In the genomic region with DNA sequence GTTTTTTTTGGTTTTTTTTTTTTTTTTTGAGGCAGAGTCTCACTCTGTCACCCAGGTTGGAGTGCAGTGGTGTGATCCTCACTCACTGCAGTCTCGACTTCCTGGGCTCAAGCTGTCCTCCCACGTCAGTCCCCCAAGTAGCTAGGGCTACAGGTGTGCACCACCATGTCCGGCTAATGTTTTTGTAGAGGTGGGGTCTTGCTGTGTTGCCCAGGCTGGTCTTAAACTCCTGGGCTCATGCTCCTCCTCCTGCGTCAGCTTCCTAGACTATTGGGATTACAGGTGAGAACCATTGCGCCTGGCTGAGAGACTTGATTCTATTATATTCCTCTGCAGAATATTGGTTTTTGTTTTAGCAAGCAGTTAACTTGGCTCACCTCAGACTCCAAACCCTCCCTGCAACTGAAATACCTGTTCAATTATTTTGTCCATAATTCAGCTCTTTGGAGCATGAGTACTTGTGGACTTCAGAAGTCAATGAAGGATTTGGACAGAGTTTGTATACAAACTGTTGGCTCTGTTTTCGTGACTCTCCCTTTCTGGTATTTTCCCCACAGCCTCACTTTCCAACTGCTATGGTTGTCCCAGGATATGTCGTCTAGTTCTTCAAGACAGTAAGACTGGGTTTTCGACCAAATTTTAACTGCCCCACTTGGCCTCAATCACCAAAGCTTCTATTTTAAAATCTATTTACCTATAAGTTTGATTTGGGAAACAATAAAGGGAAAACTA, we compare ENCODE assay signal across 22 cellular contexts.
"Had no signal": no experiment of that assay in that cellular context is flagged by ENCODE, and none has a peak within 500 bp of the region (broad histone marks: within the 10 kb centered on the region; RNA-seq: fewer than 3 reads in every experiment).

No MANE protein-coding gene starts in this region.

- H3K4me1 ChIP-seq: parathyroid adenoma had no signal

- H3K4me3 Mint-ChIP-seq: activated naive CD8-positive, alpha-beta T cell; naive thymus-derived CD4-positive, alpha-beta T cell; neural crest cell; T-helper 2 cell treated with Interferon-gamma antibody and Interleukin-4, amounts not matched to agents 5 μg/mL and 100 μg/mL, for 36 hours had no signal

- H3K9ac ChIP-seq: parathyroid adenoma had no signal

- H3K4me3 ChIP-seq: colonic mucosa, left ventricle myocardium inferior, suprapubic skin, tibial artery had no signal

- H3K27me3 Mint-ChIP-seq: activated naive CD8-positive, alpha-beta T cell; naive thymus-derived CD4-positive, alpha-beta T cell had no signal

- H3K27ac ChIP-seq: colonic mucosa, parathyroid adenoma, suprapubic skin, tibial artery had no signal

- ATAC-seq: naive thymus-derived CD4-positive, alpha-beta T cell had no signal

- H2AFZ ChIP-seq: parathyroid adenoma had no signal

- H3K36me3 ChIP-seq: colonic mucosa had no signal

- H3K27me3 ChIP-seq: colonic mucosa, suprapubic skin, tibial artery had no signal

- DNase-seq: activated CD4-positive, alpha-beta T cell treated with anti-CD3 and anti-CD28 coated beads for 4 hours; activated CD4-positive, alpha-beta T cell treated with anti-CD3 and anti-CD28 coated beads, Interleukin-2, amount 50 U/mL, for 4 hours; activated CD8-positive, alpha-beta memory T cell treated with anti-CD3 and anti-CD28 coated beads for 24 hours; activated effector memory CD4-positive, alpha-beta T cell treated with Interleukin-2 at 50 U/mL for 16 hours; activated naive CD4-positive, alpha-beta T cell treated with Interleukin-2 at 50 U/mL for 16 hours; anterior cingulate cortex; colonic mucosa; effector memory CD4-positive, alpha-beta T cell; left ventricle myocardium inferior; midbrain; naive thymus-derived CD4-positive, alpha-beta T cell; nucleus accumbens; right cardiac atrium; stimulated activated CD4-positive, alpha-beta T cell treated with anti-CD3 and anti-CD28 coated beads, Interleukin-15, amount 100 ng/mL, for 24 hours; stimulated activated CD4-positive, alpha-beta T cell treated with anti-CD3 and anti-CD28 coated beads, Interleukin-2, amount 100 ng/mL, for 24 hours; stimulated activated naive CD4-positive, alpha-beta T cell; tibial artery had no signal

- H3K27ac Mint-ChIP-seq: activated naive CD8-positive, alpha-beta T cell; T-helper 2 cell treated with Interferon-gamma antibody and Interleukin-4, amounts not matched to agents 5 μg/mL and 100 μg/mL, for 36 hours had no signal

- H3K9me3 ChIP-seq: colonic mucosa, suprapubic skin, tibial artery had no signal
